1 cellular context compared by ENCODE assay signal in genomic region chr6:55868910-55869479, GRCh38.
TF ChIP-seq lines count a peak whose summit lies in the region.

No MANE protein-coding gene starts in this region.

TF ChIP-seq in GM23338, 12 proteins besides CTCF, POLR2A, EP300 and RAD21 (continued from another document):
- no peak for TF ChIP-seq ZNF462 (CRISPR knock-in tag; IDR thresholded peaks at IDR 0.05)
- no peak for TF ChIP-seq CREB1 (CRISPR knock-in tag; IDR thresholded peaks at IDR 0.05; ENCODE audit: low read depth)
- no peak for TF ChIP-seq STAT1 (IDR thresholded peaks at IDR 0.05; ENCODE audit: unreplicated experiment)
- no peak for TF ChIP-seq EZH2phosphoT487 (IDR thresholded peaks at IDR 0.05; ENCODE audit: unreplicated experiment)
TF ChIP-seq in GM23338: peak in this region for 0.
